28 cellular contexts compared by ENCODE assay signal in genomic region chr7:1544896-1545416, GRCh38. TPM values are rescaled to one million over a fixed set of nuclear protein-coding genes. Genes with fewer than 3 reads are reported as not detected.
DNase-seq lines count a peak whose midpoint lies in the region; ATAC-seq, FAIRE-seq and TF ChIP-seq lines count a peak whose summit lies in the region.
"Had no signal": no experiment of that assay in that cellular context is flagged by ENCODE, and none has a peak within 500 bp of the region (broad histone marks: within the 10 kb centered on the region; RNA-seq: fewer than 3 reads in every experiment).

No MANE protein-coding gene starts in this region.

- RAD21 ChIA-PET in HCT116 (lab: Charles Lee; ENCODE audit: low non-redundant PET in 1 of 2, low total read pairs in 2 of 2, uncharacterized antibody in 2 of 2, unreplicated experiment in 2 of 2) = no interaction called here

- H3K9me2 ChIP-seq in SK-N-SH (no peaks in the 10 kb centered on the region), HCT116 (ENCODE audit: insufficient read depth) (no peaks in the 10 kb centered on the region)

- POLR2A ChIA-PET in SK-N-SH (lab: Yijun Ruan, JAX) (interaction anchor here (0.8 kb wide), 1 partner anchor 11 kb away, joined by 3 read pairs; the partner anchor contains the start of gene TMEM184A), HCT116 (lab: Charles Lee) (interaction anchor here (1.2 kb wide), 1 partner anchor 11 kb away, joined by 3 read pairs; the partner anchor contains the start of gene TMEM184A), GM10248 (lab: Yijun Ruan, JAX) (no interaction called here)

- BruUV-seq in HCT116 (replicated peaks; lab: Mats Ljungman, UMichigan) = no TSS peak

- no peak overlapping the region for H2BK15ac ChIP-seq in neuronal stem cell (ENCODE audit: low read length)

- H3K4me3 ChIP-seq in SK-N-SH (ENCODE audit: low read depth in 2 of 2, low read length in 1 of 2) = no peak overlapping the region
- H3K4me3 ChIP-seq in HCT116 (replicated peaks in 1 of 2; ENCODE audit: low read depth in 1 of 2, low read length in 2 of 2) = no peak overlapping the region
- H3K4me3 ChIP-seq in astrocyte (ENCODE audit: insufficient read depth, low read depth, low read length) = no peak overlapping the region
- no peak overlapping the region for H3K4me3 ChIP-seq in neuronal stem cell (ENCODE audit: low read length in 2 of 2)
- no peak overlapping the region for H3K4me3 ChIP-seq in coronary artery
- H3K4me3 ChIP-seq: GM12878, HAP-1, hepatocyte, ovary, SJSA1, smooth muscle cell had no signal

- WGBS in SK-N-SH (ENCODE audit: low lambda C conversion rate) = 90% methylated on average over 9 of the region's 16 CpGs
- no CpG with 5 or more reads among the region's 16 CpGs for WGBS in neuronal stem cell (ENCODE audit: extremely low coverage in 2 of 2, insufficient read length in 2 of 2, insufficient replicate concordance in 1 of 2), 2 donors

- H3K9ac ChIP-seq in SK-N-SH (no peak overlapping the region), HCT116 (ENCODE audit: low read length) (no peak overlapping the region), astrocyte (ENCODE audit: low read length) (no peak overlapping the region), neuronal stem cell (ENCODE audit: low read depth, low read length, poor library complexity) (no peak overlapping the region)

- no peak overlapping the region for H3K4me3 Mint-ChIP-seq in astrocyte (ENCODE audit: unreplicated experiment)
- H3K4me3 Mint-ChIP-seq: activated T-helper 1 cell treated with anti-CD3 and anti-CD28 coated beads, Interleukin-12 subunit alpha, Interleukin-12 subunit beta, Interleukin-2, Interleukin-4 antibody, amounts not matched to agents 30 ng/mL and 10 ng/mL and 1 ng/mL, durations not matched to agents 14 hours and 24 hours and 36 hours; CD4-positive, alpha-beta T cell; nephron had no signal

- peaks cover 7 to 39% of the 10 kb centered on the region in 2 experiments for H3K36me3 ChIP-seq in SK-N-SH (replicated peaks in 1 of 2; ENCODE audit: control insufficient read depth in 1 of 2, insufficient read depth in 2 of 2, low read length in 1 of 2)
- peaks cover 4 to 9% of the 10 kb centered on the region in 2 experiments; a peak in 3 of 4 replicates for H3K36me3 ChIP-seq in HCT116 (ENCODE audit: control insufficient read depth in 1 of 2, insufficient read depth in 2 of 2, low read length in 2 of 2)
- H3K36me3 ChIP-seq in astrocyte (ENCODE audit: insufficient read depth, low read length) = peaks cover 2% of the 10 kb centered on the region
- peaks cover 0 to 2% of the 10 kb centered on the region in 2 donors for H3K36me3 ChIP-seq in neuronal stem cell (replicated peaks in 1 of 2; ENCODE audit: control insufficient read depth in 2 of 2, insufficient read depth in 2 of 2, low read length in 2 of 2)
- H3K36me3 ChIP-seq: ovary had no signal

- peak overlapping the region; percentile 57 for H3K18ac ChIP-seq in neuronal stem cell (ENCODE audit: low read length)

- no peaks in the 10 kb centered on the region for H3K4me1 Mint-ChIP-seq in astrocyte (ENCODE audit: low read depth, unreplicated experiment)

- H4K8ac ChIP-seq in neuronal stem cell (ENCODE audit: low read depth, low read length) = no peak overlapping the region

- H3K23ac ChIP-seq in neuronal stem cell (ENCODE audit: low read depth, low read length, poor library complexity) = no peak overlapping the region

- no peak for TF ChIP-seq EP300 in SK-N-SH (IDR thresholded peaks at IDR 0.05; ENCODE audit: borderline replicate concordance in 1 of 2, low read depth in 1 of 2, low read length in 1 of 2)

- no peaks in the 10 kb centered on the region for H3F3A ChIP-seq in SK-N-SH (replicated peaks; ENCODE audit: insufficient read depth)

- peak overlapping the region; percentile 89 for H2AK5ac ChIP-seq in neuronal stem cell (ENCODE audit: low read depth, low read length)

- no peak for DNase-seq in SK-N-SH
- DNase-seq in HCT116 (ENCODE audit: low read depth, low spot score) = no peak
- DNase-seq in astrocyte (ENCODE audit: low read depth) = no peak
- DNase-seq in neuronal stem cell (ENCODE audit: low spot score) = no peak
- no peak for DNase-seq in GM10248 (ENCODE audit: extremely low spot score)
- DNase-seq in coronary artery (ENCODE audit: low spot score) = no peak
- DNase-seq: activated CD4-positive, alpha-beta T cell treated with anti-CD3 and anti-CD28 coated beads, Interleukin-2, amount 50 U/mL, for 4 hours; activated naive CD4-positive, alpha-beta T cell treated with anti-CD3 and anti-CD28 coated beads, Interleukin-2, amount 50 U/mL, for 16 hours; CD4-positive, alpha-beta T cell; DMS 273 treated with DMSO at 0.1 percent for 48 hours; EL; NCI-H1048; NCI-H2107; NCI-H446; NCI-H748 treated with DMSO at 0.1 percent for 48 hours; retina had no signal

- peak overlapping the region; percentile 90 for H2BK5ac ChIP-seq in neuronal stem cell (ENCODE audit: low read length)

- H3K4ac ChIP-seq in neuronal stem cell (ENCODE audit: low read length) = no peak overlapping the region

- no peak for FAIRE-seq in astrocyte (lab: Jason Lieb, UNC)
- FAIRE-seq: GM12878 had no signal

- no peaks in the 10 kb centered on the region for H3K27me3 ChIP-seq in SK-N-SH (ENCODE audit: insufficient read depth)
- no peaks in the 10 kb centered on the region for H3K27me3 ChIP-seq in HCT116 (ENCODE audit: insufficient read depth, low read length)
- no peaks in the 10 kb centered on the region for H3K27me3 ChIP-seq in astrocyte (ENCODE audit: insufficient read depth, low read length)
- H3K27me3 ChIP-seq in neuronal stem cell (ENCODE audit: control insufficient read depth in 3 of 3, insufficient read depth in 3 of 3, low read depth in 1 of 3, low read length in 3 of 3) = peaks cover 0 to 6% (median 3%) of the 10 kb centered on the region in 3 experiments
- H3K27me3 ChIP-seq: hepatocyte, ovary, SJSA1 had no signal

- ATAC-seq in SK-N-SH treated with all-trans-retinoic acid at 6 μM for 48 hours = peak; percentile 0; the same call in 2 of the 3 replicates
- ATAC-seq in HCT116 = no peak
- ATAC-seq in HG03342 (IDR thresholded peaks at IDR 0.05; ENCODE audit: unreplicated experiment) = no peak
- ATAC-seq: activated CD4-positive, CD25-positive, alpha-beta regulatory T cell treated with anti-CD3 and anti-CD28 coated beads, Interleukin-2, amount 50 U/mL, for 24 hours had no signal

- CTCF ChIA-PET in SK-N-SH (lab: Yijun Ruan, JAX) (interaction anchor here (1.0 to 1.1 kb wide), 2 partner anchors 38 to 71 kb away, joined by 3 read pairs; no protein-coding TSS in a partner anchor), HCT116 (lab: Charles Lee) (no interaction called here), GM10248 (lab: Yijun Ruan, JAX) (no interaction called here)

- H2AFZ ChIP-seq in SK-N-SH (ENCODE audit: low read depth) (no peak overlapping the region), HCT116 (ENCODE audit: low read depth, low read length, poor library complexity, severe bottlenecking) (no peak overlapping the region), astrocyte (ENCODE audit: low read depth, low read length) (no peak overlapping the region), neuronal stem cell (ENCODE audit: low read length) (no peak overlapping the region)
- H2AFZ ChIP-seq: hepatocyte had no signal

- H3K4me1 ChIP-seq in SK-N-SH (ENCODE audit: control insufficient read depth in 1 of 2, insufficient read depth in 2 of 2, low read depth in 1 of 2, low read length in 1 of 2) (no peaks in the 10 kb centered on the region), HCT116 (ENCODE audit: control insufficient read depth in 1 of 2, insufficient read depth in 2 of 2, low read length in 2 of 2) (no peaks in the 10 kb centered on the region), astrocyte (ENCODE audit: insufficient read depth, low read length) (no peaks in the 10 kb centered on the region), neuronal stem cell (ENCODE audit: control insufficient read depth in 2 of 2, insufficient read depth in 1 of 2, low read depth in 1 of 2, low read length in 2 of 2) (peaks cover 0 to 4% of the 10 kb centered on the region in 2 donors)
- H3K4me1 ChIP-seq: HAP-1, SJSA1 had no signal

- no peak overlapping the region for H2BK120ac ChIP-seq in neuronal stem cell (ENCODE audit: low read depth, low read length)

- no peaks in the 10 kb centered on the region for H3K9me3 ChIP-seq in SK-N-SH
- H3K9me3 ChIP-seq in HCT116 (ENCODE audit: control insufficient read depth in 1 of 2, insufficient read depth in 1 of 2, low read depth in 1 of 2, low read length in 2 of 2) = no peaks in the 10 kb centered on the region
- no peaks in the 10 kb centered on the region for H3K9me3 ChIP-seq in astrocyte (ENCODE audit: insufficient read depth, low read depth, low read length)
- peaks cover 0 to 3% of the 10 kb centered on the region in 2 donors for H3K9me3 ChIP-seq in neuronal stem cell (replicated peaks in 1 of 2; ENCODE audit: control insufficient read depth in 2 of 2, insufficient read depth in 1 of 2, low read depth in 1 of 2, low read length in 2 of 2)
- H3K9me3 ChIP-seq: HAP-1, ovary, SJSA1 had no signal

- H4K20me1 ChIP-seq in SK-N-SH (ENCODE audit: insufficient read depth) (no peaks in the 10 kb centered on the region), HCT116 (ENCODE audit: insufficient read depth) (no peaks in the 10 kb centered on the region), astrocyte (ENCODE audit: insufficient read depth, low read length) (peaks cover under 1% of the 10 kb centered on the region)

- no peak overlapping the region for H3K14ac ChIP-seq in neuronal stem cell (ENCODE audit: low read length)

- H3K79me1 ChIP-seq in neuronal stem cell (ENCODE audit: low read depth, low read length) = peaks cover 4% of the 10 kb centered on the region

- peak overlapping the region; percentile 10 for H2BK12ac ChIP-seq in neuronal stem cell (ENCODE audit: low read length)

- H4K91ac ChIP-seq in neuronal stem cell (ENCODE audit: low read depth, low read length, poor library complexity) = no peak overlapping the region

- no peaks in the 10 kb centered on the region for H3K9me3 Mint-ChIP-seq in astrocyte (ENCODE audit: unreplicated experiment)
- H3K9me3 Mint-ChIP-seq: activated T-helper 1 cell treated with anti-CD3 and anti-CD28 coated beads, Interleukin-12 subunit alpha, Interleukin-12 subunit beta, Interleukin-2, Interleukin-4 antibody, amounts not matched to agents 30 ng/mL and 10 ng/mL and 1 ng/mL, durations not matched to agents 14 hours and 24 hours and 36 hours; CD4-positive, alpha-beta T cell; nephron had no signal

- H3K27me3 Mint-ChIP-seq in astrocyte (ENCODE audit: low read depth, unreplicated experiment) = no peaks in the 10 kb centered on the region
- H3K27me3 Mint-ChIP-seq: CD4-positive, alpha-beta T cell had no signal

- H3K27ac ChIP-seq in SK-N-SH (ENCODE audit: low read depth in 2 of 2, low read length in 1 of 2) (no peak overlapping the region), HCT116 (ENCODE audit: low read depth, low read length) (peak overlapping the region; percentile 43; the same call in 1 of the 2 replicates), astrocyte (ENCODE audit: low read depth, low read length) (no peak overlapping the region), neuronal stem cell (replicated peaks; ENCODE audit: low read length) (no peak overlapping the region), coronary artery (no peak overlapping the region)
- H3K27ac ChIP-seq: hepatocyte, ovary, SJSA1 had no signal

- TF ChIP-seq RAD21 in SK-N-SH (IDR thresholded peaks at IDR 0.05; ENCODE audit: low read length) = no peak
- no peak for TF ChIP-seq RAD21 in HCT116 (IDR thresholded peaks at IDR 0.05; ENCODE audit: low read depth)

- H3K79me2 ChIP-seq in SK-N-SH (ENCODE audit: insufficient read depth) (peaks cover 6% of the 10 kb centered on the region; the same call in 1 of the 2 replicates), HCT116 (ENCODE audit: insufficient read depth, low read length) (peaks cover under 1% of the 10 kb centered on the region; the same call in 1 of the 2 replicates), astrocyte (ENCODE audit: insufficient read depth, low read length) (peaks cover 14% of the 10 kb centered on the region)
- H3K79me2 ChIP-seq: hepatocyte had no signal

- TF ChIP-seq POLR2A in HCT116 (IDR thresholded peaks at IDR 0.05; ENCODE audit: borderline replicate concordance, extremely low read depth, insufficient read depth, insufficient read length) = no peak

- intact Hi-C loops in HCT116 (cut with micrococcal nuclease) = no loop called here

- H3K4me2 ChIP-seq in SK-N-SH (no peak overlapping the region), HCT116 (ENCODE audit: low read length) (no peak overlapping the region), astrocyte (ENCODE audit: low read length) (no peak overlapping the region), neuronal stem cell (ENCODE audit: insufficient read depth, low read length, poor library complexity, severe bottlenecking) (no peak overlapping the region)
- H3K4me2 ChIP-seq: hepatocyte, smooth muscle cell had no signal

- H3K27ac Mint-ChIP-seq in astrocyte (ENCODE audit: unreplicated experiment) = peak overlapping the region; percentile 34
- H3K27ac Mint-ChIP-seq: activated T-helper 1 cell treated with anti-CD3 and anti-CD28 coated beads, Interleukin-12 subunit alpha, Interleukin-12 subunit beta, Interleukin-2, Interleukin-4 antibody, amounts not matched to agents 30 ng/mL and 10 ng/mL and 1 ng/mL, durations not matched to agents 14 hours and 24 hours and 36 hours; CD4-positive, alpha-beta T cell; nephron had no signal

- peaks cover 2% of the 10 kb centered on the region for H3K36me3 Mint-ChIP-seq in astrocyte (ENCODE audit: low read depth, unreplicated experiment)

- no peak for TF ChIP-seq CTCF in SK-N-SH (IDR thresholded peaks at IDR 0.05)
- TF ChIP-seq CTCF in HCT116 (IDR thresholded peaks at IDR 0.05 in 2 of 3, conservative IDR thresholded peaks at IDR 0.05 in 1 of 3; ENCODE audit: borderline replicate concordance in 1 of 3, insufficient read depth in 1 of 3, low read depth in 2 of 3, low read length in 2 of 3) = no peak
- TF ChIP-seq CTCF in astrocyte (IDR thresholded peaks at IDR 0.05; ENCODE audit: insufficient read depth, low read depth, low read length) = no peak
- no peak for TF ChIP-seq CTCF in GM10248 (IDR thresholded peaks at IDR 0.05; ENCODE audit: control extremely low read depth, extremely low read depth, low read depth, missing control alignments)
- TF ChIP-seq CTCF in coronary artery (IDR thresholded peaks at IDR 0.05) = no peak

RNA-seq across cellular contexts. Expression of gene TMEM184A, which starts 11.0 kb away (rescaled TPM):
- 1.5 and 1.8 TPM in 2 replicates for polyA plus RNA-seq in SK-N-SH (2012; rRNA removed)
- polyA plus RNA-seq in SK-N-SH (2012; cell fraction: cytosol; rRNA removed) = 0.43 and 0.46 TPM in 2 replicates
- 6.5 and 6.7 TPM in 2 replicates for polyA plus RNA-seq in SK-N-SH (2012; cell fraction: nucleus; rRNA removed)
- total RNA-seq in HCT116 (2021; ENCODE audit: unreplicated experiment) = 34.8 TPM
- polyA plus RNA-seq in HCT116 (2012) = 21.4 and 21.7 TPM in 2 replicates
- 1.8 and 2.1 TPM in 2 replicates for total RNA-seq in astrocyte
- polyA plus RNA-seq in neuronal stem cell (2013, experiment 1 of 2) = 0.32 TPM
- polyA plus RNA-seq in neuronal stem cell (2013, experiment 2 of 2) = 0.28 TPM
- total RNA-seq: temporal lobe had no signal

RNA-seq across cellular contexts. Expression of gene MAFK, which starts 14.5 kb away (rescaled TPM):
- 33.0 and 33.2 TPM in 2 replicates for polyA plus RNA-seq in SK-N-SH (2012; rRNA removed)
- 8.3 and 12.2 TPM in 2 replicates for polyA plus RNA-seq in SK-N-SH (2012; cell fraction: cytosol; rRNA removed)
- 240 and 252 TPM in 2 replicates for polyA plus RNA-seq in SK-N-SH (2012; cell fraction: nucleus; rRNA removed)
- total RNA-seq in HCT116 (2021; ENCODE audit: unreplicated experiment) = 56.3 TPM
- polyA plus RNA-seq in HCT116 (2012) = 35.3 and 61.9 TPM in 2 replicates
- 36.2 and 36.6 TPM in 2 replicates for total RNA-seq in astrocyte
- 4.4 TPM for polyA plus RNA-seq in neuronal stem cell (2013, experiment 1 of 2)
- 4.1 TPM for polyA plus RNA-seq in neuronal stem cell (2013, experiment 2 of 2)

RNA-seq across cellular contexts. Expression of gene PSMG3, which starts 24.9 kb away (rescaled TPM):
- polyA plus RNA-seq in SK-N-SH (2012; rRNA removed) = 106 and 109 TPM in 2 replicates
- polyA plus RNA-seq in SK-N-SH (2012; cell fraction: cytosol; rRNA removed) = 71.7 and 94.8 TPM in 2 replicates
- polyA plus RNA-seq in SK-N-SH (2012; cell fraction: nucleus; rRNA removed) = 82.8 and 87.7 TPM in 2 replicates
- total RNA-seq in HCT116 (2021; ENCODE audit: unreplicated experiment) = 60.9 TPM
- polyA plus RNA-seq in HCT116 (2012) = 82.1 and 82.9 TPM in 2 replicates
- 30.3 and 33.6 TPM in 2 replicates for total RNA-seq in astrocyte
- 16.9 TPM for polyA plus RNA-seq in neuronal stem cell (2013, experiment 1 of 2)
- polyA plus RNA-seq in neuronal stem cell (2013, experiment 2 of 2) = 15.7 TPM

RNA-seq across cellular contexts. Expression of gene INTS1, which starts 40.8 kb away (rescaled TPM):
- polyA plus RNA-seq in SK-N-SH (2012; rRNA removed) = 35.7 and 48.1 TPM in 2 replicates
- polyA plus RNA-seq in SK-N-SH (2012; cell fraction: cytosol; rRNA removed) = 12.0 and 22.3 TPM in 2 replicates
- 148 and 184 TPM in 2 replicates for polyA plus RNA-seq in SK-N-SH (2012; cell fraction: nucleus; rRNA removed)
- total RNA-seq in HCT116 (2021; ENCODE audit: unreplicated experiment) = 167 TPM
- polyA plus RNA-seq in HCT116 (2012) = 100 TPM in 2 replicates
- total RNA-seq in astrocyte = 81.4 and 81.9 TPM in 2 replicates
- polyA plus RNA-seq in neuronal stem cell (2013, experiment 1 of 2) = 25.3 TPM
- 24.4 TPM for polyA plus RNA-seq in neuronal stem cell (2013, experiment 2 of 2)

Comparison
In these comparisons a context has a peak if more than half of its experiments do, and no peak if none do; other contexts are left out.
1. RNA of gene TMEM184A, which starts 11.0 kb away (total RNA-seq): 34.8 TPM in HCT116 (single experiment); 1.8 to 2.1 TPM in astrocyte; every median in the first group is over 10 times any median in the second.